ENCODE assay signal across 1 cellular context in genomic region chr12:113794774-113795173, GRCh38.
TF ChIP-seq lines count a peak whose summit lies in the region.

No MANE protein-coding gene starts in this region.

TF ChIP-seq in K562, 482 proteins besides CTCF, POLR2A, EP300 and RAD21 (continued from another document and continues in another):
- TF ChIP-seq RREB1 (CRISPR knock-in tag; IDR thresholded peaks at IDR 0.05), result no peak
- TF ChIP-seq SFPQ (IDR thresholded peaks at IDR 0.05; ENCODE audit: low read depth, low read length), result no peak
- no peak for TF ChIP-seq ZNF316 (IDR thresholded peaks at IDR 0.05)
- peak; percentile 49; the same call in 1 of the 2 replicates for TF ChIP-seq EGR1 (conservative IDR thresholded peaks at IDR 0.05)
- TF ChIP-seq HCFC1 (IDR thresholded peaks at IDR 0.05; ENCODE audit: low read depth, low read length), result no peak
- peak; percentile 77 for TF ChIP-seq TCF3 (CRISPR knock-in tag; IDR thresholded peaks at IDR 0.05)
- TF ChIP-seq NR2F6 (CRISPR knock-in tag; IDR thresholded peaks at IDR 0.05), result no peak
- no peak for TF ChIP-seq COPS2 (conservative IDR thresholded peaks at IDR 0.05)
- no peak for TF ChIP-seq CHD1 (IDR thresholded peaks at IDR 0.05; ENCODE audit: low read length)
- TF ChIP-seq ZNF24 (IDR thresholded peaks at IDR 0.05), result no peak
- TF ChIP-seq ZNF778 (CRISPR knock-in tag; IDR thresholded peaks at IDR 0.05), result no peak
- TF ChIP-seq KHSRP (IDR thresholded peaks at IDR 0.05), result no peak
- no peak for TF ChIP-seq PTRF (tag; IDR thresholded peaks at IDR 0.05)
- no peak for TF ChIP-seq TAF9B (IDR thresholded peaks at IDR 0.05; ENCODE audit: partially characterized antibody)
- TF ChIP-seq ZNF165 (CRISPR knock-in tag; IDR thresholded peaks at IDR 0.05; ENCODE audit: borderline replicate concordance), result no peak
- TF ChIP-seq ZNF175 (CRISPR knock-in tag; IDR thresholded peaks at IDR 0.05; ENCODE audit: low read depth), result no peak
- no peak for TF ChIP-seq ZNF586 (CRISPR knock-in tag; conservative IDR thresholded peaks at IDR 0.05)
- TF ChIP-seq ZBTB2 (IDR thresholded peaks at IDR 0.05), result no peak
- no peak for TF ChIP-seq FUS (optimal IDR thresholded peaks at IDR 0.05; ENCODE audit: low read depth, low read length)
- TF ChIP-seq CHD2 (IDR thresholded peaks at IDR 0.05; ENCODE audit: low read depth, low read length), result no peak
- no peak for TF ChIP-seq ELF1 (tag; IDR thresholded peaks at IDR 0.05)
- no peak for TF ChIP-seq ZNF398 (CRISPR knock-in tag; IDR thresholded peaks at IDR 0.05)
- no peak for TF ChIP-seq TFE3 (CRISPR knock-in tag; IDR thresholded peaks at IDR 0.05)
- TF ChIP-seq SAFB (IDR thresholded peaks at IDR 0.05; ENCODE audit: borderline replicate concordance, low read depth, low read length), result no peak
- TF ChIP-seq MCM3 (IDR thresholded peaks at IDR 0.05), result no peak
- TF ChIP-seq ZNF449 (CRISPR knock-in tag; IDR thresholded peaks at IDR 0.05), result no peak
- TF ChIP-seq HDAC8 (tag; IDR thresholded peaks at IDR 0.05), result no peak
- no peak for TF ChIP-seq ZBTB1 (CRISPR knock-in tag; IDR thresholded peaks at IDR 0.05; ENCODE audit: borderline replicate concordance, low read depth)
- TF ChIP-seq GTF2B (IDR thresholded peaks at IDR 0.05; ENCODE audit: extremely low read depth, insufficient read length), result no peak
- peak; percentile 33 to 48; a peak in 2 of 4 replicates for TF ChIP-seq FOXK2 (conservative IDR thresholded peaks at IDR 0.05 in 1 of 2, IDR thresholded peaks at IDR 0.05 in 1 of 2; ENCODE audit: low read depth in 2 of 2)
- no peak for TF ChIP-seq RAD51 (IDR thresholded peaks at IDR 0.05; ENCODE audit: borderline replicate concordance, low read depth)
- no peak; a peak in 1 of 3 replicates for TF ChIP-seq CBX3 (IDR thresholded peaks at IDR 0.05; ENCODE audit: borderline replicate concordance in 1 of 2, low read length in 2 of 2)
- TF ChIP-seq ZKSCAN8 (CRISPR knock-in tag; IDR thresholded peaks at IDR 0.05), result no peak
- TF ChIP-seq POLR2H (tag; IDR thresholded peaks at IDR 0.05; ENCODE audit: low read depth), result no peak
- TF ChIP-seq NCOR1 (IDR thresholded peaks at IDR 0.05), result peak; percentile 69
- TF ChIP-seq DEAF1 (CRISPR knock-in tag; IDR thresholded peaks at IDR 0.05), result no peak
- TF ChIP-seq PRPF4 (IDR thresholded peaks at IDR 0.05; ENCODE audit: insufficient read depth, low read depth, low read length, poor library complexity, severe bottlenecking), result no peak
- no peak for TF ChIP-seq ZBTB9 (CRISPR knock-in tag; IDR thresholded peaks at IDR 0.05)
- no peak for TF ChIP-seq GABPB1 (CRISPR knock-in tag; IDR thresholded peaks at IDR 0.05)
